Comparison of ENCODE assay signal across 1 cellular context in the genomic region with DNA sequence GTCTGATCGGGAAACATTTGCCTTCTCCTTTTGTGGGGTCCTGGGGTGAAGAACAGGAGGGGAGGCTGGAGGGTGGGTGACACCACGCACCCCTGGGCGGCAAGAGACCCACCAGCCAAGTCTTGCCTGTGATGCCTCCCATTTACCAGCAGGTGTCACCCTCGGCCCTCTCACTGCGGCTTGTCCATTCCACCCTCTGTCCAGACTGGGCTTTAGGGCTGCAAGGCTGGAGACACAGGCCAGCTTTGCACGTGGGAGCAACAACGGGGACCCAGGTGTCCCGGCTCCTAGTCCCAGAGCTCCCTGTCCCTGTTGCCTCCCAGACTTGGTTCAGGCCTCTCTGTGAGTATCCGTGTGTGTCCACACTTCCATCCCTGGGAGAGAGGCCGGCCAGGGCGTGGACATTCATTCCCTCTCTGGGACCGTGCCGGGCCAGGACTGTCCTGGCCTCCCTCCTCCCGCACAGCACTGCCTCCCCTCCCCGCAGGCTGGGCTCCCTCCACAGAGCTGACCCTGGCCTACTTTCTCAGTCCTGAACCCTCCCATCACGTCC.
TF ChIP-seq lines count a peak whose summit lies in the region.

No MANE protein-coding gene starts in this region.

TF ChIP-seq in GM23338, 12 proteins besides CTCF, POLR2A, EP300 and RAD21 (continued from another document):
- TF ChIP-seq, protein P1, sequence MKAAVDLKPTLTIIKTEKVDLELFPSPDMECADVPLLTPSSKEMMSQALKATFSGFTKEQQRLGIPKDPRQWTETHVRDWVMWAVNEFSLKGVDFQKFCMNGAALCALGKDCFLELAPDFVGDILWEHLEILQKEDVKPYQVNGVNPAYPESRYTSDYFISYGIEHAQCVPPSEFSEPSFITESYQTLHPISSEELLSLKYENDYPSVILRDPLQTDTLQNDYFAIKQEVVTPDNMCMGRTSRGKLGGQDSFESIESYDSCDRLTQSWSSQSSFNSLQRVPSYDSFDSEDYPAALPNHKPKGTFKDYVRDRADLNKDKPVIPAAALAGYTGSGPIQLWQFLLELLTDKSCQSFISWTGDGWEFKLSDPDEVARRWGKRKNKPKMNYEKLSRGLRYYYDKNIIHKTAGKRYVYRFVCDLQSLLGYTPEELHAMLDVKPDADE (IDR thresholded peaks at IDR 0.05) = no peak
- TF ChIP-seq ZNF114 (CRISPR knock-in tag; IDR thresholded peaks at IDR 0.05) (no peak), ZNF331 (CRISPR knock-in tag; IDR thresholded peaks at IDR 0.05; ENCODE audit: low read depth) (no peak)
- TF ChIP-seq, protein P2, sequence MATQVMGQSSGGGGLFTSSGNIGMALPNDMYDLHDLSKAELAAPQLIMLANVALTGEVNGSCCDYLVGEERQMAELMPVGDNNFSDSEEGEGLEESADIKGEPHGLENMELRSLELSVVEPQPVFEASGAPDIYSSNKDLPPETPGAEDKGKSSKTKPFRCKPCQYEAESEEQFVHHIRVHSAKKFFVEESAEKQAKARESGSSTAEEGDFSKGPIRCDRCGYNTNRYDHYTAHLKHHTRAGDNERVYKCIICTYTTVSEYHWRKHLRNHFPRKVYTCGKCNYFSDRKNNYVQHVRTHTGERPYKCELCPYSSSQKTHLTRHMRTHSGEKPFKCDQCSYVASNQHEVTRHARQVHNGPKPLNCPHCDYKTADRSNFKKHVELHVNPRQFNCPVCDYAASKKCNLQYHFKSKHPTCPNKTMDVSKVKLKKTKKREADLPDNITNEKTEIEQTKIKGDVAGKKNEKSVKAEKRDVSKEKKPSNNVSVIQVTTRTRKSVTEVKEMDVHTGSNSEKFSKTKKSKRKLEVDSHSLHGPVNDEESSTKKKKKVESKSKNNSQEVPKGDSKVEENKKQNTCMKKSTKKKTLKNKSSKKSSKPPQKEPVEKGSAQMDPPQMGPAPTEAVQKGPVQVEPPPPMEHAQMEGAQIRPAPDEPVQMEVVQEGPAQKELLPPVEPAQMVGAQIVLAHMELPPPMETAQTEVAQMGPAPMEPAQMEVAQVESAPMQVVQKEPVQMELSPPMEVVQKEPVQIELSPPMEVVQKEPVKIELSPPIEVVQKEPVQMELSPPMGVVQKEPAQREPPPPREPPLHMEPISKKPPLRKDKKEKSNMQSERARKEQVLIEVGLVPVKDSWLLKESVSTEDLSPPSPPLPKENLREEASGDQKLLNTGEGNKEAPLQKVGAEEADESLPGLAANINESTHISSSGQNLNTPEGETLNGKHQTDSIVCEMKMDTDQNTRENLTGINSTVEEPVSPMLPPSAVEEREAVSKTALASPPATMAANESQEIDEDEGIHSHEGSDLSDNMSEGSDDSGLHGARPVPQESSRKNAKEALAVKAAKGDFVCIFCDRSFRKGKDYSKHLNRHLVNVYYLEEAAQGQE (IDR thresholded peaks at IDR 0.05; ENCODE audit: unreplicated experiment) = no peak
